ENCODE assay signal across 26 cellular contexts in genomic region chr3:142065344-142065743, GRCh38.
"Had no signal": no experiment of that assay in that cellular context is flagged by ENCODE, and none has a peak within 500 bp of the region (broad histone marks: within the 10 kb centered on the region; RNA-seq: fewer than 3 reads in every experiment).

No MANE protein-coding gene starts in this region.

- H3K4me1 Mint-ChIP-seq: activated naive CD4-positive, alpha-beta T cell treated with anti-CD3 and anti-CD28 coated beads, Interleukin-2, amount 50 U/mL, for 24 hours had no signal

- H3K9me3 ChIP-seq: ascending aorta, body of pancreas had no signal

- H3K27ac Mint-ChIP-seq: activated CD8-positive, alpha-beta T cell treated with anti-CD3 and anti-CD28 coated beads, Interleukin-2, amount 10 ng/mL, durations not matched to agents 7 days and 5 days; activated naive CD4-positive, alpha-beta T cell treated with anti-CD3 and anti-CD28 coated beads, Interleukin-2, amount 50 U/mL, for 24 hours had no signal

- H3K27me3 Mint-ChIP-seq: activated naive CD4-positive, alpha-beta T cell treated with anti-CD3 and anti-CD28 coated beads, Interleukin-2, amount 50 U/mL, for 24 hours had no signal

- ATAC-seq: activated CD4-positive, CD25-positive, alpha-beta regulatory T cell treated with anti-CD3 and anti-CD28 coated beads, Interleukin-2, amount 50 U/mL, for 24 hours; activated CD8-positive, alpha-beta T cell treated with anti-CD3 and anti-CD28 coated beads, Interleukin-2, amount 10 ng/mL, durations not matched to agents 7 days and 5 days; body of pancreas; Right ventricle myocardium inferior had no signal

- DNase-seq: activated CD4-positive, alpha-beta T cell treated with anti-CD3 and anti-CD28 coated beads for 4 hours; activated CD8-positive, alpha-beta memory T cell treated with anti-CD3 and anti-CD28 coated beads, Interleukin-2, amount 50 U/mL, for 48 hours; activated CD8-positive, alpha-beta T cell treated with anti-CD3 and anti-CD28 coated beads, Interleukin-2, amount 10 ng/mL, durations not matched to agents 7 days and 5 days; activated naive CD4-positive, alpha-beta T cell; activated T-cell treated with anti-CD3 and anti-CD28 coated beads, Interleukin-2, amount 50 U/mL, for 1 hour; amniotic stem cell; body of pancreas; central memory CD4-positive, alpha-beta T cell; MV-4-11; NCI-H1105; NCI-H1436; NCI-H1694 treated with DMSO at 0.1 percent for 48 hours; NCI-H2029 treated with DMSO at 0.1 percent for 48 hours; NCI-H345; NCI-H510A; NCI-H526 treated with DMSO at 0.1 percent for 48 hours; NCI-H82; RPMI8226; T-helper 1 cell; WERI-Rb-1 had no signal

- H3K27me3 ChIP-seq: ascending aorta, body of pancreas had no signal

- H3K36me3 ChIP-seq: ascending aorta, WERI-Rb-1 had no signal

- H3K4me1 ChIP-seq: ascending aorta, body of pancreas had no signal

- H3K27ac ChIP-seq: ascending aorta, body of pancreas, SK-N-MC, WERI-Rb-1 had no signal

- FAIRE-seq: bronchial epithelial cell had no signal

- H3K9me3 Mint-ChIP-seq: activated naive CD4-positive, alpha-beta T cell treated with anti-CD3 and anti-CD28 coated beads, Interleukin-2, amount 50 U/mL, for 24 hours had no signal

- H3K4me3 Mint-ChIP-seq: activated CD8-positive, alpha-beta T cell treated with anti-CD3 and anti-CD28 coated beads, Interleukin-2, amount 10 ng/mL, durations not matched to agents 7 days and 5 days; activated naive CD4-positive, alpha-beta T cell treated with anti-CD3 and anti-CD28 coated beads, Interleukin-2, amount 50 U/mL, for 24 hours had no signal

- H3K4me3 ChIP-seq: ascending aorta, body of pancreas, SK-N-MC had no signal
